In genomic region chr5:150777685-150778084, GRCh38 we compare ENCODE assay signal across 9 cellular contexts. TPM values are rescaled to one million over a fixed set of nuclear protein-coding genes. Genes with fewer than 3 reads are reported as not detected.
A peak's percentile ranks its signal among the peaks of the same experiment; 100 is the strongest.
DNase-seq lines count a peak whose midpoint lies in the region; ATAC-seq and TF ChIP-seq lines count a peak whose summit lies in the region.
"Had no signal": no experiment of that assay in that cellular context is flagged by ENCODE, and none has a peak within 500 bp of the region (broad histone marks: within the 10 kb centered on the region; RNA-seq: fewer than 3 reads in every experiment).

No MANE protein-coding gene starts in this region.

- POLR2A ChIA-PET in activated CD8-positive, alpha-beta T cell treated with anti-CD3 and anti-CD28 coated beads for 36 hours (lab: Charles Lee) = interaction anchor here (0.5 to 2.2 kb wide), 6 partner anchors 17 to 445 kb away, joined by 3 to 7 read pairs (median 4); partner anchors contain the start of genes DCTN4 and RBM22

- peaks cover 44% of the 10 kb centered on the region for H3K4me1 Mint-ChIP-seq in activated CD8-positive, alpha-beta T cell treated with anti-CD3 and anti-CD28 coated beads for 36 hours (ENCODE audit: low read depth)
- H3K4me1 Mint-ChIP-seq in stimulated activated memory B cell treated with anti-CD40 and anti-IgM and Interleukin-4, amounts not matched to agents 10 μg/mL and 1 μg/mL and 100 μg/mL, for 72 hours = peaks cover 28% of the 10 kb centered on the region

- CTCF ChIA-PET in activated CD8-positive, alpha-beta T cell treated with anti-CD3 and anti-CD28 coated beads for 36 hours (lab: Charles Lee) = interaction anchor here (1.3 to 4.2 kb wide), 8 partner anchors 9 to 78 kb away, joined by 3 to 36 read pairs (median 14); partner anchors contain the start of genes DCTN4, IRGM and RBM22

- intact Hi-C loops in activated CD8-positive, alpha-beta T cell treated with anti-CD3 and anti-CD28 coated beads for 36 hours (cut with micrococcal nuclease) = no loop called here
- intact Hi-C loops in right cardiac atrium (cut with DNase I) = no loop called here

- H3K9me3 ChIP-seq in HUES6 (ENCODE audit: control insufficient read depth, insufficient read depth, low read depth, low read length) (no peaks in the 10 kb centered on the region), right cardiac atrium (ENCODE audit: control insufficient read depth, low read length) (no peaks in the 10 kb centered on the region), WERI-Rb-1 (ENCODE audit: severe bottlenecking) (no peaks in the 10 kb centered on the region)

- H3K27me3 Mint-ChIP-seq in activated CD8-positive, alpha-beta T cell treated with anti-CD3 and anti-CD28 coated beads for 36 hours = peaks cover 2% of the 10 kb centered on the region
- H3K27me3 Mint-ChIP-seq in stimulated activated memory B cell treated with anti-CD40 and anti-IgM and Interleukin-4, amounts not matched to agents 10 μg/mL and 1 μg/mL and 100 μg/mL, for 72 hours = peaks cover 57% of the 10 kb centered on the region

- peaks cover 19% of the 10 kb centered on the region for H3K4me1 ChIP-seq in HUES6 (ENCODE audit: control insufficient read depth, insufficient read depth, low read length)
- peaks cover under 1% of the 10 kb centered on the region for H3K4me1 ChIP-seq in right cardiac atrium (ENCODE audit: control insufficient read depth, insufficient read depth, low read length)

- ATAC-seq in activated CD8-positive, alpha-beta T cell treated with anti-CD3 and anti-CD28 coated beads for 36 hours = no peak
- no peak for ATAC-seq in right cardiac atrium
- ATAC-seq in stimulated activated memory B cell treated with anti-CD40 and anti-IgM and Interleukin-4, amounts not matched to agents 10 μg/mL and 1 μg/mL and 100 μg/mL, for 72 hours = no peak

- peak overlapping the region; percentile 99 for H3K4me3 Mint-ChIP-seq in activated CD8-positive, alpha-beta T cell treated with anti-CD3 and anti-CD28 coated beads for 36 hours
- H3K4me3 Mint-ChIP-seq in stimulated activated memory B cell treated with anti-CD40 and anti-IgM and Interleukin-4, amounts not matched to agents 10 μg/mL and 1 μg/mL and 100 μg/mL, for 72 hours = peak overlapping the region; percentile 87

- H3K9ac ChIP-seq in HUES6 (ENCODE audit: low read length) = no peak overlapping the region

- 35% methylated on average over 3 of the region's 3 CpGs for WGBS in right cardiac atrium

- H3K36me3 ChIP-seq in HUES6 (ENCODE audit: control insufficient read depth, insufficient read depth, low read length) (no peaks in the 10 kb centered on the region), WERI-Rb-1 (no peaks in the 10 kb centered on the region)

- TF ChIP-seq CTCF in activated CD8-positive, alpha-beta T cell treated with anti-CD3 and anti-CD28 coated beads for 36 hours (IDR thresholded peaks at IDR 0.05) = no peak
- no peak for TF ChIP-seq CTCF in WERI-Rb-1 (IDR thresholded peaks at IDR 0.05; ENCODE audit: low read depth, low read length)

- peak overlapping the region; percentile 74 for H3K4me3 ChIP-seq in HUES6 (ENCODE audit: low read depth, low read length)
- H3K4me3 ChIP-seq in right cardiac atrium (ENCODE audit: low read length) = peak overlapping the region; percentile 84
- H3K4me3 ChIP-seq in WERI-Rb-1 (ENCODE audit: low read depth, low read length) = no peak overlapping the region

- peaks cover 2% of the 10 kb centered on the region for H3K36me3 Mint-ChIP-seq in activated CD8-positive, alpha-beta T cell treated with anti-CD3 and anti-CD28 coated beads for 36 hours (ENCODE audit: low read depth)
- H3K36me3 Mint-ChIP-seq in stimulated activated memory B cell treated with anti-CD40 and anti-IgM and Interleukin-4, amounts not matched to agents 10 μg/mL and 1 μg/mL and 100 μg/mL, for 72 hours = no peaks in the 10 kb centered on the region

- H3K9me3 Mint-ChIP-seq in activated CD8-positive, alpha-beta T cell treated with anti-CD3 and anti-CD28 coated beads for 36 hours = no peaks in the 10 kb centered on the region
- H3K9me3 Mint-ChIP-seq in stimulated activated memory B cell treated with anti-CD40 and anti-IgM and Interleukin-4, amounts not matched to agents 10 μg/mL and 1 μg/mL and 100 μg/mL, for 72 hours = no peaks in the 10 kb centered on the region

- DNase-seq in activated CD8-positive, alpha-beta T cell treated with anti-CD3 and anti-CD28 coated beads for 36 hours = no peak
- no peak for DNase-seq in right cardiac atrium
- no peak for DNase-seq in WERI-Rb-1
- no peak for DNase-seq in stimulated activated naive CD4-positive, alpha-beta T cell treated with Interleukin-2 at 50 U/mL for 16 hours (lab: John Stamatoyannopoulos, UW)
- no peak for DNase-seq in amygdala (lab: John Stamatoyannopoulos, UW)
- no peak for DNase-seq in NCI-H146 (lab: John Stamatoyannopoulos, UW)
- DNase-seq: NCI-H69 had no signal

- H3K27me3 ChIP-seq in HUES6 (ENCODE audit: control insufficient read depth, insufficient read depth, low read length) (peaks cover 27% of the 10 kb centered on the region), right cardiac atrium (ENCODE audit: control insufficient read depth, insufficient read depth) (no peaks in the 10 kb centered on the region), WERI-Rb-1 (ENCODE audit: insufficient read depth, low read depth, severe bottlenecking) (no peaks in the 10 kb centered on the region)

- H3K27ac Mint-ChIP-seq in activated CD8-positive, alpha-beta T cell treated with anti-CD3 and anti-CD28 coated beads for 36 hours = peak overlapping the region; percentile 63
- no peak overlapping the region for H3K27ac Mint-ChIP-seq in stimulated activated memory B cell treated with anti-CD40 and anti-IgM and Interleukin-4, amounts not matched to agents 10 μg/mL and 1 μg/mL and 100 μg/mL, for 72 hours

- H3K27ac ChIP-seq in HUES6 (ENCODE audit: low read depth, low read length) (no peak overlapping the region), right cardiac atrium (ENCODE audit: low read length) (peak overlapping the region; percentile 92), WERI-Rb-1 (no peak overlapping the region)

RNA-seq across cellular contexts. Expression of gene SMIM3, which starts 0.9 kb away (rescaled TPM):
- 1 to 10 TPM; 8.6 to 8.8 TPM for total RNA-seq in activated CD8-positive, alpha-beta T cell treated with anti-CD3 and anti-CD28 coated beads for 36 hours
- 10 to 100 TPM; 16.3 to 33.5 (median 19.9) TPM for total RNA-seq in right cardiac atrium
- 22.9 TPM for polyA plus RNA-seq in right cardiac atrium

RNA-seq across cellular contexts. Expression of gene DCTN4, which starts 18.9 kb away (rescaled TPM):
- 10 to 100 TPM; 30.1 to 35.5 TPM for total RNA-seq in activated CD8-positive, alpha-beta T cell treated with anti-CD3 and anti-CD28 coated beads for 36 hours
- total RNA-seq in right cardiac atrium = 10 to 100 TPM; 41.8 to 51.6 (median 47.6) TPM
- 22.7 TPM for polyA plus RNA-seq in right cardiac atrium
